ENCODE assay signal across 12 cellular contexts in genomic region chr9:4306066-4306787, GRCh38. TPM values are rescaled to one million over a fixed set of nuclear protein-coding genes. Genes with fewer than 3 reads are reported as not detected.
DNase-seq lines count a peak whose midpoint lies in the region; ATAC-seq and TF ChIP-seq lines count a peak whose summit lies in the region.
"Had no signal": no experiment of that assay in that cellular context is flagged by ENCODE, and none has a peak within 500 bp of the region (broad histone marks: within the 10 kb centered on the region; RNA-seq: fewer than 3 reads in every experiment).

No MANE protein-coding gene starts in this region.

- no peaks in the 10 kb centered on the region for H3K79me2 ChIP-seq in mammary epithelial cell (ENCODE audit: insufficient read depth, low read length)

- TF ChIP-seq CTCF in mammary epithelial cell (conservative IDR thresholded peaks at IDR 0.05 in 1 of 2, IDR thresholded peaks at IDR 0.05 in 1 of 2; ENCODE audit: extremely low read depth in 1 of 2, insufficient read depth in 1 of 2, low read depth in 1 of 2, low read length in 2 of 2) (no peak), MCF 10A (IDR thresholded peaks at IDR 0.05; ENCODE audit: unreplicated experiment) (no peak), thoracic aorta (IDR thresholded peaks at IDR 0.05) (no peak)

- no peaks in the 10 kb centered on the region for H3K27me3 Mint-ChIP-seq in MCF 10A (ENCODE audit: insufficient read depth, unreplicated experiment)
- H3K27me3 Mint-ChIP-seq in activated T-helper 17 cell treated with anti-CD3 and anti-CD28 coated beads, Interleukin-2, amount 50 U/mL, for 72 hours, result peaks cover 29% of the 10 kb centered on the region

- no TSS peak for BruUV-seq in mammary epithelial cell (replicated peaks; lab: Mats Ljungman, UMichigan)
- no TSS peak for BruUV-seq in MCF 10A (replicated peaks; lab: Mats Ljungman, UMichigan)

- no peaks in the 10 kb centered on the region for H3K9me3 Mint-ChIP-seq in MCF 10A (ENCODE audit: unreplicated experiment)
- H3K9me3 Mint-ChIP-seq in activated T-helper 17 cell treated with anti-CD3 and anti-CD28 coated beads, Interleukin-2, amount 50 U/mL, for 72 hours, result no peaks in the 10 kb centered on the region
- H3K9me3 Mint-ChIP-seq: natural killer cell had no signal

- no peak overlapping the region for H2AFZ ChIP-seq in mammary epithelial cell (ENCODE audit: low read depth, low read length)

- CTCF ChIA-PET in mammary epithelial cell (lab: Charles Lee; ENCODE audit: low non-redundant PET) (no interaction called here), MCF 10A (lab: Yijun Ruan, JAX) (interaction anchor here (1.0 to 6.7 kb wide), 2 partner anchors 9 to 10 kb away, joined by 6 to 59 read pairs; no protein-coding TSS in a partner anchor)

- no peaks in the 10 kb centered on the region for H3K36me3 Mint-ChIP-seq in MCF 10A (ENCODE audit: insufficient read depth, unreplicated experiment)
- H3K36me3 Mint-ChIP-seq in activated T-helper 17 cell treated with anti-CD3 and anti-CD28 coated beads, Interleukin-2, amount 50 U/mL, for 72 hours (ENCODE audit: low read depth), result no peaks in the 10 kb centered on the region
- H3K36me3 Mint-ChIP-seq: natural killer cell had no signal

- H3K4me1 ChIP-seq in mammary epithelial cell (ENCODE audit: insufficient read depth, low read length) (peaks cover 19% of the 10 kb centered on the region), thoracic aorta (ENCODE audit: control insufficient read depth in 1 of 2, low read depth in 2 of 2) (peaks cover 5 to 21% of the 10 kb centered on the region in 2 donors)

- H3K27ac ChIP-seq in mammary epithelial cell (ENCODE audit: insufficient read depth, low read depth, low read length), result no peak overlapping the region
- H3K27ac ChIP-seq in thoracic aorta, result no peak overlapping the region
- H3K27ac ChIP-seq: upper lobe of left lung had no signal

- DNase-seq in mammary epithelial cell, result peak; percentile 42
- no peak for DNase-seq in MCF 10A (ENCODE audit: unreplicated experiment)
- peak; percentile 69 for DNase-seq in kidney tubule cell (ENCODE audit: low spot score)
- no peak for DNase-seq in thoracic aorta (ENCODE audit: low spot score)
- no peak for DNase-seq in HT-29 (ENCODE audit: low spot score)
- DNase-seq: C1 segment of cervical spinal cord, natural killer cell, NCI-H1436 treated with DMSO at 0.1 percent for 48 hours, upper lobe of left lung had no signal

- no peaks in the 10 kb centered on the region for H4K20me1 ChIP-seq in mammary epithelial cell (ENCODE audit: insufficient read depth, low read length)

- no peaks in the 10 kb centered on the region for H3K27me3 ChIP-seq in mammary epithelial cell (ENCODE audit: insufficient read depth, low read length)
- H3K27me3 ChIP-seq in thoracic aorta (replicated peaks; ENCODE audit: insufficient read depth), result no peaks in the 10 kb centered on the region
- H3K27me3 ChIP-seq: upper lobe of left lung had no signal

- peaks cover 27% of the 10 kb centered on the region for H3K4me1 Mint-ChIP-seq in MCF 10A (ENCODE audit: insufficient read depth, unreplicated experiment)
- H3K4me1 Mint-ChIP-seq in activated T-helper 17 cell treated with anti-CD3 and anti-CD28 coated beads, Interleukin-2, amount 50 U/mL, for 72 hours, result peaks cover 29% of the 10 kb centered on the region
- H3K4me1 Mint-ChIP-seq: natural killer cell had no signal

- H3K9ac ChIP-seq in mammary epithelial cell (ENCODE audit: insufficient read depth, low read length), result no peak overlapping the region

- no peak overlapping the region for H3K4me2 ChIP-seq in mammary epithelial cell (ENCODE audit: insufficient read depth, low read depth, low read length)

- no peak overlapping the region for H3K4me3 Mint-ChIP-seq in MCF 10A (ENCODE audit: unreplicated experiment)
- peak overlapping the region; percentile 65 for H3K4me3 Mint-ChIP-seq in activated T-helper 17 cell treated with anti-CD3 and anti-CD28 coated beads, Interleukin-2, amount 50 U/mL, for 72 hours
- H3K4me3 Mint-ChIP-seq: natural killer cell had no signal

- no peaks in the 10 kb centered on the region for H3K9me3 ChIP-seq in mammary epithelial cell (replicated peaks; ENCODE audit: insufficient read depth, low read length)
- no peaks in the 10 kb centered on the region for H3K9me3 ChIP-seq in thoracic aorta
- H3K9me3 ChIP-seq: upper lobe of left lung had no signal

- in situ Hi-C loops in mammary epithelial cell (cut with MboI; ENCODE audit: low sequenced_read_pairs in 2 of 2), result no loop called here

- peak; percentile 79 for ATAC-seq in activated T-helper 17 cell treated with anti-CD3 and anti-CD28 coated beads, Interleukin-2, amount 50 U/mL, for 72 hours (replicated peaks)
- ATAC-seq in thoracic aorta (ENCODE audit: insufficient number of reproducible peaks, low FRiP score, low read depth) (peak; percentile 32), GM21737 (IDR thresholded peaks at IDR 0.05; ENCODE audit: unreplicated experiment) (no peak), GM21447 (IDR thresholded peaks at IDR 0.05; ENCODE audit: unreplicated experiment) (no peak)
- ATAC-seq: natural killer cell had no signal

- dilution Hi-C loops in mammary epithelial cell (cut with HindIII; ENCODE audit: low sequenced_read_pairs), result no loop called here

- H3K4me3 ChIP-seq in mammary epithelial cell (replicated peaks in 1 of 3; ENCODE audit: insufficient read depth in 1 of 3, low read depth in 2 of 3, low read length in 3 of 3) (no peak overlapping the region), thoracic aorta (no peak overlapping the region)
- H3K4me3 ChIP-seq: upper lobe of left lung had no signal

- intact Hi-C loops in mammary epithelial cell (cut with micrococcal nuclease), result no loop called here
- intact Hi-C loops in MCF 10A (cut with micrococcal nuclease), result no loop called here

- H3K36me3 ChIP-seq in mammary epithelial cell (ENCODE audit: insufficient read depth, low read length) (no peaks in the 10 kb centered on the region), thoracic aorta (no peaks in the 10 kb centered on the region)
- H3K36me3 ChIP-seq: upper lobe of left lung had no signal

- no peak overlapping the region for H3K27ac Mint-ChIP-seq in MCF 10A (ENCODE audit: low read depth, unreplicated experiment)
- H3K27ac Mint-ChIP-seq in activated T-helper 17 cell treated with anti-CD3 and anti-CD28 coated beads, Interleukin-2, amount 50 U/mL, for 72 hours, result peak overlapping the region; percentile 90
- H3K27ac Mint-ChIP-seq: natural killer cell had no signal

- POLR2A ChIA-PET in MCF 10A (lab: Yijun Ruan, JAX), result no interaction called here

- 92% methylated on average over 5 of the region's 5 CpGs for WGBS in mammary epithelial cell (ENCODE audit: low coverage, missing lambda C conversion rate)

RNA-seq across cellular contexts. Expression of gene GLIS3, which starts 6.4 kb away (rescaled TPM):
- total RNA-seq in mammary epithelial cell (1 to 10 TPM; 1.2 to 9.8 TPM), MCF 10A (2022) (1.1 TPM in 2 replicates), thoracic aorta (100 to 1,000 TPM in 1 of 2 donors, 10 to 100 TPM in 1; 40.8 to 104 TPM)
- polyA plus RNA-seq in mammary epithelial cell, result 0.15 TPM
- polyA minus RNA-seq in mammary epithelial cell, result 5.2 TPM
- under 1 TPM; 0.80 to 0.85 TPM for total RNA-seq in activated T-helper 17 cell treated with anti-CD3 and anti-CD28 coated beads, Interleukin-2, amount 50 U/mL, for 72 hours
- total RNA-seq in HT-29 (2014; rRNA removed; shearing (Covaris generic)), result 4.8 and 6.6 TPM in 2 replicates

Comparison
In these comparisons a context has a peak if more than half of its experiments do, and no peak if none do; other contexts are left out.
1. DNase-seq: peak in mammary epithelial cell (single experiment) and kidney tubule cell (single experiment); none in MCF 10A (single experiment), thoracic aorta (single experiment) and HT-29 (single experiment).
2. ATAC-seq: peak in activated T-helper 17 cell treated with anti-CD3 and anti-CD28 coated beads, Interleukin-2, amount 50 U/mL, for 72 hours (single experiment) and thoracic aorta (single experiment); none in GM21737 (single experiment) and GM21447 (single experiment).